In the genomic region with DNA sequence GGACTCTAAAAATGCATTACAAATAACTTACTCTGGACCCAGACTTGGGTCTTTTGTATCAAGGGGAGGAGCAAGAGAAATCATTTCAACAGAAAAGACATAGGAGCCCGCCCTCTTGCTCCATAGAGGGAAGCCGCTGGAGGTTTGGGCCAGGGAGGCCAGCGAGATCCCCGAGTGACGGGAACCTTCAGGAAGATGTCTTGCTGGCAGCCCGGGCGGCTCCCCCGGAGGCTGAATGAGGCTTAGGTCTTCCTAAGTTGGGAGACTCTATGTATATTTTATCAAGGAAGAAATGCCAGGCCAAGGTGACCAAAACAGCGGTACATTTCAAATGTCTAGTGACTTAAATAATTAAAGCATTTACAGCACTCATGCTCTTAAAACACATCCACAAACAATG, we compare ENCODE assay signal across 22 cellular contexts.
DNase-seq lines count a peak whose midpoint lies in the region; ATAC-seq and TF ChIP-seq lines count a peak whose summit lies in the region.
"Had no signal": no experiment of that assay in that cellular context is flagged by ENCODE, and none has a peak within 500 bp of the region (broad histone marks: within the 10 kb centered on the region; RNA-seq: fewer than 3 reads in every experiment).

No MANE protein-coding gene starts in this region.

- no peak for ATAC-seq in HG02571 (IDR thresholded peaks at IDR 0.05; ENCODE audit: unreplicated experiment)
- ATAC-seq: A549, GM12878, HepG2, Panc1 had no signal

- peaks cover 14% of the 10 kb centered on the region for H3K36me3 Mint-ChIP-seq in endothelial cell (ENCODE audit: low read depth, unreplicated experiment)

- H2BK120ac ChIP-seq in mesendoderm (ENCODE audit: low read depth, low read length): no peak overlapping the region

- peaks cover 7% of the 10 kb centered on the region for H3K27me3 Mint-ChIP-seq in endothelial cell (ENCODE audit: unreplicated experiment)

- WGBS in HUES64: 81% methylated on average over 9 of the region's 9 CpGs
- no CpG with 5 or more reads among the region's 9 CpGs for WGBS in mesendoderm (ENCODE audit: extremely low coverage, insufficient coverage, low lambda C conversion rate)

- H3K27ac ChIP-seq in BLaER1 treated with 17β-estradiol and CSF1 and Interleukin-3, amounts not matched to agents 10 nM and 100 nM: no peak overlapping the region
- H3K27ac ChIP-seq in HUES64 (ENCODE audit: low read depth, low read length) (no peak overlapping the region), mesendoderm (ENCODE audit: low read depth, low read length) (no peak overlapping the region)
- H3K27ac ChIP-seq: A549 had no signal

- H3K9me3 Mint-ChIP-seq in endothelial cell (ENCODE audit: unreplicated experiment): no peaks in the 10 kb centered on the region

- H3K18ac ChIP-seq in mesendoderm (ENCODE audit: low read length): no peak overlapping the region

- H4K8ac ChIP-seq in mesendoderm (ENCODE audit: low read depth, low read length): no peak overlapping the region

- H3K9ac ChIP-seq in BLaER1 treated with 17β-estradiol and CSF1 and Interleukin-3, amounts not matched to agents 10 nM and 100 nM: peak overlapping the region in 1 of 11 experiments; percentile 25; a peak in 1 of 22 replicates
- H3K9ac ChIP-seq in HUES64 (ENCODE audit: low read depth, low read length) (peak overlapping the region; percentile 32; the same call in 1 of the 2 replicates), mesendoderm (ENCODE audit: low read length) (no peak overlapping the region)

- peak overlapping the region; percentile 21 for H3K4me3 Mint-ChIP-seq in endothelial cell (ENCODE audit: unreplicated experiment)

- peak overlapping the region in 9 of 11 experiments; percentile 51 to 83 (median 77); a peak in 17 of 22 replicates for H3K4me2 ChIP-seq in BLaER1 treated with 17β-estradiol and CSF1 and Interleukin-3, amounts not matched to agents 10 nM and 100 nM
- H3K4me2 ChIP-seq in mesendoderm (ENCODE audit: low read length): no peak overlapping the region
- H3K4me2 ChIP-seq: A549 had no signal

- no peak overlapping the region for H4K5ac ChIP-seq in mesendoderm (ENCODE audit: low read length)

- no peak overlapping the region for H3K56ac ChIP-seq in mesendoderm (ENCODE audit: low read length)

- H3K4ac ChIP-seq in mesendoderm (ENCODE audit: low read depth, low read length): no peak overlapping the region

- peaks cover 1% of the 10 kb centered on the region for H3K79me1 ChIP-seq in mesendoderm (ENCODE audit: low read length)

- no peak for TF ChIP-seq CTCF in endothelial cell (IDR thresholded peaks at IDR 0.05; ENCODE audit: unreplicated experiment)

- H3K4me3 ChIP-seq in BLaER1 treated with 17β-estradiol and CSF1 and Interleukin-3, amounts not matched to agents 10 nM and 100 nM: no peak overlapping the region
- no peak overlapping the region for H3K4me3 ChIP-seq in HUES64 (ENCODE audit: low read length)
- H3K4me3 ChIP-seq in mesendoderm (ENCODE audit: low read length): no peak overlapping the region
- H3K4me3 ChIP-seq: A549, GM12878 had no signal

- H3K9me3 ChIP-seq in BLaER1 treated with 17β-estradiol and CSF1 and Interleukin-3, amounts not matched to agents 10 nM and 100 nM (replicated peaks in 1 of 11): no peaks in the 10 kb centered on the region
- no peaks in the 10 kb centered on the region for H3K9me3 ChIP-seq in HUES64 (ENCODE audit: insufficient read depth, low read depth, low read length)
- H3K9me3 ChIP-seq: A549 had no signal

- H2BK5ac ChIP-seq in mesendoderm (ENCODE audit: low read length): no peak overlapping the region

- H2BK15ac ChIP-seq in mesendoderm (replicated peaks; ENCODE audit: low read depth): no peak overlapping the region

- DNase-seq in endothelial cell (ENCODE audit: low spot score): no peak
- DNase-seq in mesendoderm: peak; percentile 56
- DNase-seq in foreskin melanocyte: no peak
- no peak for DNase-seq in NCI-H1105 (lab: John Stamatoyannopoulos, UW)
- DNase-seq in NCI-H146 treated with DMSO at 0.1 percent for 48 hours (lab: John Stamatoyannopoulos, UW; ENCODE audit: unreplicated experiment): no peak
- DNase-seq: EL, GDM1, Karpas-422, NCI-H1092, NCI-H1436 treated with DMSO at 0.1 percent for 48 hours, NCI-H2029, NCI-H446, NCI-H524 treated with DMSO at 0.1 percent for 48 hours, NCI-H774, SHP77 treated with DMSO at 0.1 percent for 48 hours had no signal

- no peak overlapping the region for H2AK5ac ChIP-seq in mesendoderm (ENCODE audit: low read length)

- no peak overlapping the region for H3K23ac ChIP-seq in mesendoderm (ENCODE audit: low read length)

- peaks cover 0 to 12% (median 0%) of the 10 kb centered on the region in 11 experiments; a peak in 4 of 22 replicates for H4K20me1 ChIP-seq in BLaER1 treated with 17β-estradiol and CSF1 and Interleukin-3, amounts not matched to agents 10 nM and 100 nM

- no peaks in the 10 kb centered on the region for H3K79me2 ChIP-seq in mesendoderm (ENCODE audit: control insufficient read depth, insufficient read depth, low read length)

- H3K36me3 ChIP-seq in BLaER1 treated with 17β-estradiol and CSF1 and Interleukin-3, amounts not matched to agents 10 nM and 100 nM: no peaks in the 10 kb centered on the region
- no peaks in the 10 kb centered on the region; the same call in 1 of the 2 replicates for H3K36me3 ChIP-seq in HUES64 (ENCODE audit: insufficient read depth, low read length)
- no peaks in the 10 kb centered on the region for H3K36me3 ChIP-seq in mesendoderm (ENCODE audit: control insufficient read depth, insufficient read depth, low read length)

- no peak overlapping the region for H3K27ac Mint-ChIP-seq in endothelial cell (ENCODE audit: unreplicated experiment)

- H3K4me1 Mint-ChIP-seq in endothelial cell (ENCODE audit: unreplicated experiment): peaks cover 5% of the 10 kb centered on the region

- H3K4me1 ChIP-seq in BLaER1 treated with 17β-estradiol and CSF1 and Interleukin-3, amounts not matched to agents 10 nM and 100 nM: peaks cover 13 to 26% (median 20%) of the 10 kb centered on the region in 10 experiments
- H3K4me1 ChIP-seq in HUES64 (ENCODE audit: insufficient read depth, low read length) (peaks cover 14% of the 10 kb centered on the region), mesendoderm (ENCODE audit: control insufficient read depth, low read depth, low read length) (no peaks in the 10 kb centered on the region)
- H3K4me1 ChIP-seq: A549 had no signal

- H3K27me3 ChIP-seq in BLaER1 treated with 17β-estradiol and CSF1 and Interleukin-3, amounts not matched to agents 10 nM and 100 nM: peaks cover 0 to 10% (median 0%) of the 10 kb centered on the region in 11 experiments; a peak in 4 of 22 replicates
- no peaks in the 10 kb centered on the region for H3K27me3 ChIP-seq in HUES64 (ENCODE audit: insufficient read depth, low read length)
- no peaks in the 10 kb centered on the region for H3K27me3 ChIP-seq in mesendoderm (ENCODE audit: insufficient read depth, low read length, poor library complexity)
